In genomic region chr21:42878678-42878992, GRCh38 we compare ENCODE assay signal across 7 cellular contexts. TPM values are rescaled to one million over a fixed set of nuclear protein-coding genes. Genes with fewer than 3 reads are reported as not detected.
DNase-seq lines count a peak whose midpoint lies in the region; ATAC-seq, FAIRE-seq and TF ChIP-seq lines count a peak whose summit lies in the region.

No MANE protein-coding gene starts in this region.

- H3K36me3 ChIP-seq in bronchial epithelial cell (ENCODE audit: control insufficient read depth, insufficient read depth, low read length) (peaks cover 6% of the 10 kb centered on the region), muscle layer of duodenum (ENCODE audit: control insufficient read depth in 1 of 2, insufficient read depth in 2 of 2, low read length in 2 of 2) (peaks cover 3 to 7% of the 10 kb centered on the region in 2 donors)

- TF ChIP-seq CTCF in bronchial epithelial cell (IDR thresholded peaks at IDR 0.05; ENCODE audit: insufficient read depth, low read length, severe bottlenecking): no peak

- ATAC-seq in GM19455 (IDR thresholded peaks at IDR 0.05; ENCODE audit: unreplicated experiment) (peak; percentile 19), HG03571 (IDR thresholded peaks at IDR 0.05; ENCODE audit: unreplicated experiment) (peak; percentile 30)

- H3K9me3 ChIP-seq in muscle layer of duodenum (ENCODE audit: control insufficient read depth in 1 of 2, low read length in 2 of 2): no peaks in the 10 kb centered on the region

- DNase-seq in bronchial epithelial cell (ENCODE audit: low read depth): no peak
- DNase-seq in NCI-H446 (lab: John Stamatoyannopoulos, UW): no peak
- no peak for DNase-seq in EL
- DNase-seq in stimulated activated CD4-positive, alpha-beta T cell treated with anti-CD3 and anti-CD28 coated beads, Interleukin-15, amount 100 ng/mL, for 24 hours: no peak

- FAIRE-seq in bronchial epithelial cell (lab: Jason Lieb, UNC): no peak

- peaks cover 0 to 14% of the 10 kb centered on the region in 2 donors for H3K4me1 ChIP-seq in muscle layer of duodenum (ENCODE audit: control insufficient read depth in 1 of 2, insufficient read depth in 2 of 2, low read length in 2 of 2)

- H3K4me3 ChIP-seq in bronchial epithelial cell (ENCODE audit: low read depth, low read length): peak overlapping the region; percentile 93
- H3K4me3 ChIP-seq in muscle layer of duodenum (ENCODE audit: low read depth in 1 of 2, low read length in 2 of 2): peak overlapping the region; percentile 93 to 97

- peak overlapping the region; percentile 69 for H3K27ac ChIP-seq in muscle layer of duodenum (ENCODE audit: low read length)

- H3K27me3 ChIP-seq in bronchial epithelial cell (ENCODE audit: control insufficient read depth, insufficient read depth, low read length) (no peaks in the 10 kb centered on the region), muscle layer of duodenum (ENCODE audit: low read depth, low read length) (no peaks in the 10 kb centered on the region)

RNA-seq across cellular contexts. Expression of gene WDR4, which starts 0.7 kb away (rescaled TPM):
- 16.3 and 28.4 TPM in 2 replicates for total RNA-seq in bronchial epithelial cell

RNA-seq across cellular contexts. Expression of gene NDUFV3, which starts 14.5 kb away (rescaled TPM):
- 29.7 and 44.2 TPM in 2 replicates for total RNA-seq in bronchial epithelial cell

RNA-seq across cellular contexts. Expression of gene ERVH48-1, which starts 46.8 kb away (rescaled TPM):
- total RNA-seq in bronchial epithelial cell: under 0.01 TPM in 1 of 2 replicates, not detected in the other
